8 cellular contexts compared by ENCODE assay signal in genomic region chr15:65133550-65134200, GRCh38. TPM values are rescaled to one million over a fixed set of nuclear protein-coding genes. Genes with fewer than 3 reads are reported as not detected.
A peak's percentile ranks its signal among the peaks of the same experiment; 100 is the strongest.
DNase-seq lines count a peak whose midpoint lies in the region; ATAC-seq lines count a peak whose summit lies in the region.

Gene PDCD7 (minus strand): TSS chr15:65133808. CDS start chr15:65133781, 27 bp downstream.

- H3K9me3 Mint-ChIP-seq in CD4-positive, alpha-beta memory T cell, result peaks cover 0 to 7% (median 0%) of the 10 kb centered on the region in 8 donors
- no peaks in the 10 kb centered on the region for H3K9me3 Mint-ChIP-seq in effector memory CD8-positive, alpha-beta T cell
- peaks cover 6% of the 10 kb centered on the region for H3K9me3 Mint-ChIP-seq in memory B cell

- H3K4me1 Mint-ChIP-seq in CD4-positive, alpha-beta memory T cell, result peaks cover 20 to 42% (median 31%) of the 10 kb centered on the region in 4 donors
- peaks cover 16 to 31% of the 10 kb centered on the region in 2 donors for H3K4me1 Mint-ChIP-seq in effector memory CD8-positive, alpha-beta T cell (ENCODE audit: low read depth in 2 of 2)
- H3K4me1 Mint-ChIP-seq in memory B cell, result peaks cover 25% of the 10 kb centered on the region

- H3K4me3 ChIP-seq in CD4-positive, alpha-beta memory T cell (ENCODE audit: low read length in 2 of 2), result peak within 1 kb of the TSS; percentile 70 to 91

- H3K36me3 Mint-ChIP-seq in CD4-positive, alpha-beta memory T cell, result peaks cover 11 to 24% of the 10 kb centered on the region in 2 donors
- peaks cover 31% of the 10 kb centered on the region for H3K36me3 Mint-ChIP-seq in effector memory CD8-positive, alpha-beta T cell (ENCODE audit: insufficient read depth)
- H3K36me3 Mint-ChIP-seq in memory B cell, result peaks cover 8% of the 10 kb centered on the region

- peaks cover 9% of the 10 kb centered on the region for H3K36me3 ChIP-seq in CD4-positive, alpha-beta memory T cell (ENCODE audit: insufficient read depth, low read length)

- no peaks in the 10 kb centered on the region for H3K27me3 Mint-ChIP-seq in CD4-positive, alpha-beta memory T cell
- no peaks in the 10 kb centered on the region for H3K27me3 Mint-ChIP-seq in effector memory CD8-positive, alpha-beta T cell
- H3K27me3 Mint-ChIP-seq in memory B cell, result no peaks in the 10 kb centered on the region

- CTCF ChIA-PET in CD4-positive, alpha-beta memory T cell (lab: Charles Lee; ENCODE audit: partially characterized antibody), result interaction anchor here (1.4 kb wide), 1 partner anchor 32 kb away, joined by 3 read pairs; no protein-coding TSS in a partner anchor
- CTCF ChIA-PET in activated CD8-positive, alpha-beta memory T cell treated with anti-CD3 and anti-CD28 coated beads for 36 hours (lab: Charles Lee), result interaction anchor here (1.0 to 1.3 kb wide), 2 partner anchors 11 to 83 kb away, joined by 3 read pairs; no protein-coding TSS in a partner anchor

- DNase-seq in CD4-positive, alpha-beta memory T cell, result peak; percentile 82 to 89 (median 87)
- peak; percentile 73 for DNase-seq in HS-5 (ENCODE audit: low read depth)
- peak; percentile 77 for DNase-seq in NK-92 treated with Interleukin-12 subunit alpha and Interleukin-12 subunit beta, amount 100 ng/mL, for 24 hours (lab: John Stamatoyannopoulos, UW)
- DNase-seq in effector memory CD8-positive, alpha-beta T cell, result peak; percentile 77 to 78 (median 78)
- peak; percentile 63 to 64 for DNase-seq in memory B cell (ENCODE audit: low spot score in 2 of 2)
- DNase-seq in stimulated activated CD8-positive, alpha-beta memory T cell treated with anti-CD3 and anti-CD28 coated beads, Interleukin-12 subunit alpha, Interleukin-12 subunit beta, amount 100 ng/mL, for 24 hours (ENCODE audit: extremely low read depth), result peak; percentile 63

- no peaks in the 10 kb centered on the region for H3K27me3 ChIP-seq in CD4-positive, alpha-beta memory T cell (ENCODE audit: insufficient read depth, low read length)

- H3K4me1 ChIP-seq in CD4-positive, alpha-beta memory T cell (ENCODE audit: insufficient read depth, low read length), result peaks cover 26% of the 10 kb centered on the region

- H3K27ac ChIP-seq in CD4-positive, alpha-beta memory T cell (ENCODE audit: low read depth, low read length), result peak within 1 kb of the TSS; percentile 82

- ATAC-seq in GM19463 (IDR thresholded peaks at IDR 0.05; ENCODE audit: unreplicated experiment), result peak; percentile 85
- peak; percentile 96 for ATAC-seq in effector memory CD8-positive, alpha-beta T cell (replicated peaks)
- peak; percentile 94 for ATAC-seq in memory B cell (ENCODE audit: low read depth)

- peak within 1 kb of the TSS; percentile 89 to 96 (median 93) for H3K4me3 Mint-ChIP-seq in CD4-positive, alpha-beta memory T cell
- peak within 1 kb of the TSS; percentile 88 to 94 for H3K4me3 Mint-ChIP-seq in effector memory CD8-positive, alpha-beta T cell
- H3K4me3 Mint-ChIP-seq in memory B cell, result peak within 1 kb of the TSS; percentile 93

- intact Hi-C loops in CD4-positive, alpha-beta memory T cell (cut with micrococcal nuclease), result loop anchor here (1.0 to 2.0 kb wide), 4 partner anchors 52 to 735 kb away; partner anchors contain the start of genes CLPX, MTFMT, RAB11A and RNU5A-1

- POLR2A ChIA-PET in CD4-positive, alpha-beta memory T cell (lab: Charles Lee; ENCODE audit: partially characterized antibody), result interaction anchor here (0.8 to 1.3 kb wide), 7 partner anchors 15 to 746 kb away, joined by 3 to 13 read pairs (median 5); partner anchors contain the start of genes CLPX, PARP16, RNU5B-1 and TRIP4
- POLR2A ChIA-PET in activated CD8-positive, alpha-beta memory T cell treated with anti-CD3 and anti-CD28 coated beads for 36 hours (lab: Charles Lee), result interaction anchor here (0.5 to 1.0 kb wide), 5 partner anchors 47 to 383 kb away, joined by 3 to 6 read pairs (median 3); partner anchors contain the start of gene CLPX

- peak within 1 kb of the TSS; percentile 91 to 99 (median 96) for H3K27ac Mint-ChIP-seq in CD4-positive, alpha-beta memory T cell
- peak within 1 kb of the TSS; percentile 92 to 97 for H3K27ac Mint-ChIP-seq in effector memory CD8-positive, alpha-beta T cell
- peak within 1 kb of the TSS; percentile 96 for H3K27ac Mint-ChIP-seq in memory B cell

- no peaks in the 10 kb centered on the region for H3K9me3 ChIP-seq in CD4-positive, alpha-beta memory T cell (ENCODE audit: control insufficient read depth in 1 of 2, low read length in 2 of 2)

RNA-seq across cellular contexts. Expression of gene PDCD7, which starts in this region (rescaled TPM):
- total RNA-seq in CD4-positive, alpha-beta memory T cell, result 10 to 100 TPM; 30.5 to 40.5 TPM
- 10 to 100 TPM in 1 of 2 donors, 1 to 10 TPM in 1; 8.8 to 15.1 TPM for polyA plus RNA-seq in CD4-positive, alpha-beta memory T cell
- 10 to 100 TPM; 38.3 to 39.4 TPM for total RNA-seq in activated CD8-positive, alpha-beta memory T cell treated with anti-CD3 and anti-CD28 coated beads for 36 hours

Comparison
In these comparisons a context has a peak if more than half of its experiments do, and no peak if none do; other contexts are left out.
1. Peak in every context shown above with its lines: DNase-seq, ATAC-seq, H3K4me3 ChIP-seq and H3K27ac ChIP-seq.